ENCODE assay signal across 8 cellular contexts in the genomic region with DNA sequence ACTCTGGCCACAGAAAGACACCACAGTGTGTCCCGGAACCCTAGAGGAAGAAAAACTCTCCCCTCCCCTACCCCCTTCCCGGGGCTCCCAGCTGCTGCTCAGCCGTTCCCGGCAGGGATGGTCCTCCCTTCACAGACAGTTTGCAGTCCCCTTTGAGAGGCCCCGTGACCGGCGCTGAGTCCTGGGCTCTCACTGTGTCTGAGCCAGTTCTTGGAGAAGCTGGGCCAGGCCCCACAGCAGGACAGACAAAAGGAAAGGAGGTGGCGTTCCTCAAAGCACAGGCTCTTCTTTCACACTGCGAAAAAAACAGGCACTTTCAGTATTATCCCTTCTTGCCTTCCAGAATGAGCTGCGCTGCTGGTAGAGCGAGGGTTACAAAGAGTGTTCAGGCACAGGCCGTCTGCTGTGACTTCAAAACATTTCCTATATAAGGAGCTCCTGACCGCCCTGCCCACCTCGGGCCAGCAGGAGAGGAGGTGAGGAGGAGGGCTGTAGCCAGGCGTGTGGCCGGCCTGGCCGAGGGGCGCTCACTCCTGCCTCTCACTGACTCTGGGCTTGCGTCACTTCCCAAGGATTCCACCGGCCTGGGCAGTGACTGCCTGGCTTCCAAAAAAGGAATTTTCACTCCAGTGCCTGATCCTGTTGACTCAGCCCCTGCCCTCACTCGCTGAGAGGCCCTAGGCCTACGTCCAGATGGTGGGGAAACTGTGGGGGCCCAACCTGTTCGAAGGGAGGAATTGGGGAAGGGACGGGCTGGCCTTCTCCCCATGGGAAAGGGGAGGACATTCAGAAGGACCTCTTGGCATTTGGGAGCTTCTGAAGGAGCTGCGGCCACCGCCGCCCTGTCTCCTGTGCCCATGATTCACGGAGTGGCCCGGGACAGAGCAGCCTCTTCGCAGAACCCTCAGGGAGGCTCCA. TPM values are rescaled to one million over a fixed set of nuclear protein-coding genes. Genes with fewer than 3 reads are reported as not detected.
A peak's percentile ranks its signal among the peaks of the same experiment; 100 is the strongest.
DNase-seq lines count a peak whose midpoint lies in the region; ATAC-seq, FAIRE-seq and TF ChIP-seq lines count a peak whose summit lies in the region.

No MANE protein-coding gene starts in this region.

- peak overlapping the region; percentile 29 to 46; a peak in 3 of 4 replicates for H3K4me2 ChIP-seq in H1 (ENCODE audit: insufficient read depth in 1 of 2, low read depth in 2 of 2, low read length in 2 of 2)

- peak overlapping the region; percentile 88; the same call in 1 of the 2 replicates for H2BK15ac ChIP-seq in H1 (ENCODE audit: low read length)

- no peaks in the 10 kb centered on the region for H3K23me2 ChIP-seq in H1 (ENCODE audit: low read depth, low read length)

- POLR2A ChIA-PET in H1 (lab: Charles Lee; ENCODE audit: partially characterized antibody), result interaction anchor here (1.0 to 4.1 kb wide), 8 partner anchors 9 to 98 kb away, joined by 3 to 26 read pairs (median 6); a partner anchor contains a TSS

- H3K27ac ChIP-seq in H1 (ENCODE audit: low read depth, low read length) (peak overlapping the region; percentile 37; the same call in 1 of the 2 replicates), right lobe of liver (peak overlapping the region; percentile 64 to 85 (median 74)), thymus (ENCODE audit: low read depth) (peak overlapping the region; percentile 59)

- H3K4me3 Mint-ChIP-seq in immature natural killer cell, result no peak overlapping the region

- peak overlapping the region in 2 of 4 experiments; percentile 20 to 28; a peak in 4 of 7 replicates for H3K9ac ChIP-seq in H1 (replicated peaks in 1 of 4; ENCODE audit: extremely low read depth in 1 of 4, low read depth in 3 of 4, low read length in 3 of 4)

- H3K23ac ChIP-seq in H1 (ENCODE audit: insufficient read length), result no peak overlapping the region

- no peaks in the 10 kb centered on the region for H3K79me2 ChIP-seq in H1 (ENCODE audit: control insufficient read depth in 1 of 2, insufficient read depth in 2 of 2, low read length in 2 of 2)

- H3K27ac Mint-ChIP-seq in immature natural killer cell, result no peak overlapping the region

- no peak overlapping the region for H4K5ac ChIP-seq in H1 (ENCODE audit: insufficient read length, low read depth, low read length)

- peak; percentile 71 for FAIRE-seq in H1 (lab: Jason Lieb, UNC)

- no peak overlapping the region for H2BK120ac ChIP-seq in H1 (replicated peaks; ENCODE audit: low read depth, low read length)

- no peaks in the 10 kb centered on the region for H3K27me3 ChIP-seq in H1 (replicated peaks in 1 of 4; ENCODE audit: control insufficient read depth in 3 of 4, extremely low read depth in 1 of 4, insufficient read depth in 3 of 4, low read length in 3 of 4)
- no peaks in the 10 kb centered on the region for H3K27me3 ChIP-seq in right lobe of liver
- H3K27me3 ChIP-seq in thymus (ENCODE audit: control insufficient read depth, insufficient read depth), result no peaks in the 10 kb centered on the region

- H4K91ac ChIP-seq in H1 (replicated peaks; ENCODE audit: insufficient read length, low read length), result peak overlapping the region; percentile 92

- H3K36me3 ChIP-seq in H1 (ENCODE audit: control insufficient read depth in 2 of 4, insufficient read depth in 4 of 4, low read length in 3 of 4), result no peaks in the 10 kb centered on the region
- no peaks in the 10 kb centered on the region for H3K36me3 ChIP-seq in right lobe of liver
- H3K36me3 ChIP-seq in thymus (ENCODE audit: control insufficient read depth, insufficient read depth), result no peaks in the 10 kb centered on the region

- H3K27me3 Mint-ChIP-seq in immature natural killer cell (ENCODE audit: low read depth in 3 of 3), result peaks cover 3 to 7% (median 6%) of the 10 kb centered on the region in 3 donors

- H3K14ac ChIP-seq in H1 (ENCODE audit: insufficient read length), result no peak overlapping the region

- H3K4me3 ChIP-seq in H1 (ENCODE audit: extremely low read depth in 1 of 4, insufficient read depth in 2 of 4, low read depth in 3 of 4, low read length in 4 of 4) (peak overlapping the region in 2 of 4 experiments; percentile 2 to 14; a peak in 2 of 8 replicates), right lobe of liver (peak overlapping the region in 2 of 3 donors; percentile 14 to 22), thymus (ENCODE audit: low read length) (no peak overlapping the region)

- H3K9me3 ChIP-seq in H1 (ENCODE audit: insufficient read depth in 2 of 2, low read depth in 1 of 2, low read length in 1 of 2), result no peaks in the 10 kb centered on the region
- H3K9me3 ChIP-seq in right lobe of liver, result no peaks in the 10 kb centered on the region
- H3K9me3 ChIP-seq in thymus (ENCODE audit: control insufficient read depth), result no peaks in the 10 kb centered on the region

- TF ChIP-seq POLR2A in H1 (IDR thresholded peaks at IDR 0.05; ENCODE audit: control extremely low read depth in 1 of 2, low read depth in 2 of 2, low read length in 2 of 2), result peak in 1 of 2 experiments; percentile 71; a peak in 2 of 3 replicates
- no peak for TF ChIP-seq POLR2A in right lobe of liver (IDR thresholded peaks at IDR 0.05)

- H3K4me1 Mint-ChIP-seq in immature natural killer cell, result no peaks in the 10 kb centered on the region

- H2AK5ac ChIP-seq in H1 (ENCODE audit: low read depth, low read length), result peak overlapping the region; percentile 10; the same call in 1 of the 2 replicates

- CTCF ChIA-PET in H1 (lab: Charles Lee; ENCODE audit: partially characterized antibody), result interaction anchor here (0.5 to 5.3 kb wide), 18 partner anchors 7 to 235 kb away, joined by 3 to 35 read pairs (median 5); a partner anchor contains a TSS

- no peaks in the 10 kb centered on the region for H3K36me3 Mint-ChIP-seq in immature natural killer cell

- TF ChIP-seq CTCF in H1 (IDR thresholded peaks at IDR 0.05; ENCODE audit: control extremely low read depth in 1 of 3, insufficient read depth in 1 of 3, low read depth in 1 of 3, low read length in 3 of 3), result no peak
- no peak for TF ChIP-seq CTCF in right lobe of liver (IDR thresholded peaks at IDR 0.05)

- no peak for TF ChIP-seq RAD21 in H1 (IDR thresholded peaks at IDR 0.05 in 1 of 2, conservative IDR thresholded peaks at IDR 0.05 in 1 of 2; ENCODE audit: low read depth in 2 of 2, low read length in 2 of 2)

- no peaks in the 10 kb centered on the region for H4K20me1 ChIP-seq in H1 (replicated peaks in 1 of 2; ENCODE audit: control insufficient read depth in 1 of 2, insufficient read depth in 2 of 2, low read length in 2 of 2)

- DNase-seq in Kasumi-1 (lab: John Stamatoyannopoulos, UW) (peak; percentile 65 to 72), H1 (ENCODE audit: low read depth in 1 of 2, low spot score in 2 of 2) (peak; percentile 78), right lobe of liver (peak; percentile 63 to 70 (median 65)), DMS53 (lab: John Stamatoyannopoulos, UW) (no peak), immature natural killer cell (no peak), NCI-H2196 (lab: John Stamatoyannopoulos, UW; ENCODE audit: unreplicated experiment) (no peak), NCI-H345 (lab: John Stamatoyannopoulos, UW) (no peak)

- no peaks in the 10 kb centered on the region for H3K9me3 Mint-ChIP-seq in immature natural killer cell

- no peak overlapping the region for H3K4ac ChIP-seq in H1 (replicated peaks; ENCODE audit: insufficient read length, low read depth, low read length)

- peak; percentile 77 to 93 (median 84) for ATAC-seq in right lobe of liver

- peak overlapping the region; percentile 66; the same call in 1 of the 2 replicates for H4K8ac ChIP-seq in H1 (ENCODE audit: extremely low read depth, insufficient read depth, low read length)

- H3K56ac ChIP-seq in H1 (replicated peaks; ENCODE audit: insufficient read length, low read depth, low read length), result no peak overlapping the region

- H3K79me1 ChIP-seq in H1 (ENCODE audit: low read depth, low read length), result no peaks in the 10 kb centered on the region

- peak overlapping the region; percentile 95 for H3K18ac ChIP-seq in H1 (ENCODE audit: extremely low read depth, low read length)

- H2BK5ac ChIP-seq in H1 (ENCODE audit: low read depth, low read length), result 0 out of 2 replicates have a peak overlapping the region, but pooled peaks have one; percentile 52

- peak overlapping the region; percentile 68 for H2AFZ ChIP-seq in H1 (ENCODE audit: low read length)

- intact Hi-C loops in right lobe of liver (cut with DNase I), result no loop called here

- 50% methylated on average over 30 of the region's 30 CpGs; no CpG with 5 or more reads in 1 of the 2 experiments for WGBS in H1 (ENCODE audit: extremely low coverage in 1 of 2, insufficient coverage in 1 of 2, insufficient read length in 1 of 2, insufficient replicate concordance in 2 of 2, low coverage in 1 of 2, low lambda C conversion rate in 2 of 2, missing lambda C conversion rate in 1 of 2), 2 experiments
- 48% methylated on average over 16 of the region's 30 CpGs for WGBS in right lobe of liver (ENCODE audit: insufficient coverage, low coverage, low lambda C conversion rate, missing lambda C conversion rate)
- 88% methylated on average over 30 of the region's 30 CpGs for WGBS in thymus

- peak overlapping the region; percentile 92 for H2BK12ac ChIP-seq in H1 (ENCODE audit: low read depth, low read length)

- no peak for TF ChIP-seq EP300 in H1 (IDR thresholded peaks at IDR 0.05; ENCODE audit: borderline replicate concordance in 1 of 2, low read depth in 2 of 2, low read length in 2 of 2)

- H3K4me1 ChIP-seq in H1 (replicated peaks in 1 of 4; ENCODE audit: control insufficient read depth in 3 of 4, insufficient read depth in 4 of 4, low read length in 3 of 4) (peaks cover 0 to 10% (median 7%) of the 10 kb centered on the region in 4 experiments; a peak in 6 of 7 replicates), right lobe of liver (no peaks in the 10 kb centered on the region), thymus (ENCODE audit: control insufficient read depth, insufficient read depth, low read length) (no peaks in the 10 kb centered on the region)

- peak overlapping the region; percentile 80; the same call in 1 of the 2 replicates for H2BK20ac ChIP-seq in H1 (ENCODE audit: low read length)

RNA-seq across cellular contexts. Expression of a gene that starts 24.9 kb away (rescaled TPM):
- not detected in 2 replicates for total RNA-seq in H1 (2021; fragmentation: NEBNext Ultra II Directional; extraction: Animal tissue kit (Norgen Biotek cat#: 25700))
- 0.06 TPM in 1 of 2 replicates, not detected in the other for polyA plus RNA-seq in H1 (2011; rRNA removed)
- not detected for polyA plus RNA-seq in H1 (2011; cell fraction: cytosol; rRNA removed)
- 0.09 TPM for polyA plus RNA-seq in H1 (2011; cell fraction: nucleus; rRNA removed)
- not detected in 4 replicates for polyA plus RNA-seq in H1 (2012, experiment 1 of 2)
- not detected for polyA plus RNA-seq in H1 (2012, experiment 2 of 2)
- 0.12 TPM for polyA plus RNA-seq in H1 (2013, experiment 1 of 2)
- 0.15 TPM for polyA plus RNA-seq in H1 (2013, experiment 2 of 2)
- not detected in 2 replicates for polyA minus RNA-seq in H1 (2011; rRNA and poly(A)+ RNA removed)
- not detected for polyA minus RNA-seq in H1 (2011; cell fraction: cytosol; rRNA and poly(A)+ RNA removed)
- not detected for polyA minus RNA-seq in H1 (2011; cell fraction: nucleus; rRNA and poly(A)+ RNA removed)
- total RNA-seq in right lobe of liver, result not detected
- polyA plus RNA-seq in thymus, result 0.82 TPM
- polyA plus RNA-seq in immature natural killer cell, result not detected

RNA-seq across cellular contexts. Expression of a gene that starts 29.0 kb away (rescaled TPM):
- 126 and 128 TPM in 2 replicates for total RNA-seq in H1 (2021; fragmentation: NEBNext Ultra II Directional; extraction: Animal tissue kit (Norgen Biotek cat#: 25700))
- polyA plus RNA-seq in H1 (2011; rRNA removed), result 223 and 288 TPM in 2 replicates
- polyA plus RNA-seq in H1 (2011; cell fraction: cytosol; rRNA removed), result 206 TPM
- 196 TPM for polyA plus RNA-seq in H1 (2011; cell fraction: nucleus; rRNA removed)
- polyA plus RNA-seq in H1 (2012, experiment 1 of 2), result 96.3 to 131 TPM (median 121 TPM) in 4 replicates
- polyA plus RNA-seq in H1 (2012, experiment 2 of 2), result 81.1 TPM
- polyA plus RNA-seq in H1 (2013, experiment 1 of 2), result 88.3 TPM
- polyA plus RNA-seq in H1 (2013, experiment 2 of 2), result 92.6 TPM
- 69.6 and 75.5 TPM in 2 replicates for polyA minus RNA-seq in H1 (2011; rRNA and poly(A)+ RNA removed)
- polyA minus RNA-seq in H1 (2011; cell fraction: cytosol; rRNA and poly(A)+ RNA removed), result 91.3 TPM
- 58.7 TPM for polyA minus RNA-seq in H1 (2011; cell fraction: nucleus; rRNA and poly(A)+ RNA removed)
- 10 to 100 TPM in 2 of 6 experiments, 1 to 10 TPM in 4; 2.4 to 18.5 (median 9.0) TPM for total RNA-seq in right lobe of liver
- 46.6 TPM for polyA plus RNA-seq in thymus
- 1 to 10 TPM in 1 of 3 donors, not detected in 2; 4.8 TPM for polyA plus RNA-seq in immature natural killer cell

Comparison
In these comparisons a context has a peak if more than half of its experiments do, and no peak if none do; other contexts are left out.
1. DNase-seq: peak in Kasumi-1 (2 of 2), H1 (2 of 2) and right lobe of liver (3 of 3); none in DMS53 (single experiment), immature natural killer cell (0 of 3), NCI-H2196 (single experiment) and NCI-H345 (single experiment).
2. Peak in every context shown above with its lines, with median percentiles within 50 percentile points of each other: H3K27ac ChIP-seq.